ENCODE assay signal across 7 cellular contexts in the genomic region with DNA sequence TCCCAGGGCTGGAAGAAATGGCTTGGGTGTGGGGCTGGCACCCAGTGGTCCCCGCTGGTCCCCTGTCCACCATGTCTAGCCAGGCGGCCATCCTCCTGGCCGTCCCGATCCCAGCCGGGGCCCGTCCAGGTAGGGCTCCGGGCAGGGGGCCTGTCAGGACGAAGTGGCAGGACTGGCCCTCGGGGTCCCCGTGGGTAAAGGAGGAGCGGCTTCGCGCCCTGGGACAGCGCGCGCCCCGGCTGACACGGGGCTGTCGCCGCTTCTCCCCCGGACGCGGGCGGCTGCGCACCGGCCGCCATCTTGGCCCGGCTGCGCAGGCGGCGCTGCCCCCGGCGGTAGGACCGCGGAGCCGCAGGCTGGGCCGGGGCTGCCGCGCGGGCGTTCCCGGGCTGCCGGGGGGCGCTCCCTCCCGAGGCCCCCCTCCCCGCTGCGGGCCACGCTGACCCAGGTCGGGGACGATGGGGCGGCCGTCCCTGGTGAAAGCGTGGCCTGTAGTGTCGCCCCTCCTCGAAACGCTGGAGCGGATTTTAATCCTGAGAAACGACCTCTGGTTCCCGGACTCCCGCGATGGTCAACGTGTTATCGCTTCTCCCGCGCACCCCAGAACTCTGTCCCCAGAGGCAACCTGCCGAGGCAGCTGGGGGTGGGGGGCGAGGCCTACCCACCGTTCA.
DNase-seq lines count a peak whose midpoint lies in the region; TF ChIP-seq lines count a peak whose summit lies in the region.

No MANE protein-coding gene starts in this region.

- H3K27me3 ChIP-seq in HUES48 (ENCODE audit: control insufficient read depth, insufficient read depth, low read length) (peaks cover 10% of the 10 kb centered on the region), ascending aorta (peaks cover 8% of the 10 kb centered on the region), iPS-18a (ENCODE audit: control insufficient read depth, insufficient read depth, low read length) (peaks cover 44% of the 10 kb centered on the region), skeletal muscle satellite cell (ENCODE audit: control insufficient read depth, insufficient read depth, low read length) (peaks cover 19% of the 10 kb centered on the region)

- peak; percentile 30 for DNase-seq in EL
- no peak for DNase-seq in ascending aorta (ENCODE audit: low spot score in 2 of 2)
- DNase-seq in HT-29 (ENCODE audit: low spot score), result no peak
- DNase-seq in mucosa of gallbladder (ENCODE audit: low spot score), result no peak

- H3K9me3 ChIP-seq in HUES48 (ENCODE audit: control insufficient read depth, insufficient read depth, low read length) (no peaks in the 10 kb centered on the region), ascending aorta (no peaks in the 10 kb centered on the region), iPS-18a (ENCODE audit: control insufficient read depth, low read depth, low read length) (no peaks in the 10 kb centered on the region), skeletal muscle satellite cell (replicated peaks; ENCODE audit: low read length) (no peaks in the 10 kb centered on the region)

- H3K4me3 ChIP-seq in HUES48 (ENCODE audit: low read depth, low read length), result peak overlapping the region; percentile 60
- H3K4me3 ChIP-seq in ascending aorta, result peak overlapping the region; percentile 50 to 58
- peak overlapping the region; percentile 61 for H3K4me3 ChIP-seq in iPS-18a (ENCODE audit: low read length)
- H3K4me3 ChIP-seq in skeletal muscle satellite cell (ENCODE audit: low read length), result peak overlapping the region; percentile 76

- H3K36me3 ChIP-seq in HUES48 (ENCODE audit: control insufficient read depth, insufficient read depth, low read length) (no peaks in the 10 kb centered on the region), ascending aorta (no peaks in the 10 kb centered on the region), iPS-18a (ENCODE audit: control insufficient read depth, low read depth, low read length) (no peaks in the 10 kb centered on the region), skeletal muscle satellite cell (ENCODE audit: insufficient read depth, low read length) (no peaks in the 10 kb centered on the region)

- intact Hi-C loops in ascending aorta (cut with DNase I), result loop anchor here (5.0 kb wide), 1 partner anchor 426 kb away; no protein-coding TSS in a partner anchor

- H3K9ac ChIP-seq in HUES48 (ENCODE audit: low read depth, low read length) (peak overlapping the region; percentile 66), iPS-18a (ENCODE audit: low read length) (peak overlapping the region; percentile 60), skeletal muscle satellite cell (ENCODE audit: low read depth, low read length) (peak overlapping the region; percentile 81)

- peak overlapping the region; percentile 96 for H3K27ac ChIP-seq in HUES48 (ENCODE audit: low read depth, low read length)
- peak overlapping the region; percentile 60 to 67 for H3K27ac ChIP-seq in ascending aorta
- H3K27ac ChIP-seq in iPS-18a (ENCODE audit: low read length), result peak overlapping the region; percentile 81

- peak overlapping the region; percentile 92 for H3K4me2 ChIP-seq in skeletal muscle satellite cell (ENCODE audit: low read length)

- peak in 2 of 3 experiments; percentile 24 to 76 for TF ChIP-seq CTCF in ascending aorta (IDR thresholded peaks at IDR 0.05)

- H3K4me1 ChIP-seq in HUES48 (ENCODE audit: control insufficient read depth, insufficient read depth, low read length) (peaks cover 5% of the 10 kb centered on the region; the same call in 1 of the 2 replicates), ascending aorta (peaks cover 7 to 9% of the 10 kb centered on the region in 2 donors), iPS-18a (ENCODE audit: control insufficient read depth, low read depth, low read length) (peaks cover 36% of the 10 kb centered on the region), skeletal muscle satellite cell (ENCODE audit: control insufficient read depth, insufficient read depth, low read length) (peaks cover 15% of the 10 kb centered on the region)
